13 cellular contexts compared by ENCODE assay signal in the genomic region with DNA sequence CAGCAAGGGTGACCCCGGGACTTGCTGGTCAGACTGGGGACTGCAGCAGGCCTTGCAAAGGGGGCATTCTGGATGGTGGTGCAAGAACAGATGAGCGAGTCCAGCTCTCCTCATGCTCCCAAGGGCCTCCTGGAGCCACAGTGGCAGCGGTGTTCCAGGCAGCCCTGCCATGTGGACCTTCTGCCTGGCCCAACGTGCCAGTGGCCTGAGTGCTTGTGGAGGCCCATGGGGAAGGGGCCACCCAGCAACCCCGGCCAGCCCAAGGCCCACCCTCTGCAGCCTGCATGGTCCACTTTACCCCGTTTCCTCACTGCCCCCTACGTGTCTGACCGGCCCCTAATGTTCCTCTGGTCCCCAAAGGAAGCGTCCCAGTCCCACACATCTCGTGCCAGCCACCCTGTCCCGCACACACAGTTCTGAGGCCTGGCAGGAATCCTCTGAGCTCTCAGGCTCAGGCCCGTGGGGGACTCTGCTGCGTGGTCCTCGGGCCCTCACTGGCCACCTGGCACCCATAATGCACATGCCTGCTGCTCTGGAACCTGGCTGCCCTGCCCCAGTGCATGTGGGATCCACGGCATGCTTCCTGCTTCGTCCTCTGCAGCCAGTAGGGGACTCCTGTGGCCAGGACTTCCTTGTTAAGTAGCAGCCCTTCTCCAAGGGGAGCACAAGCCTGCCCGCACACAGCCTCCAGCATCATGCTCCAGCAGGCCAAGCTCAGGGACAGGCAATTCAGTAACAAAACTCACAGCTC.
DNase-seq lines count a peak whose midpoint lies in the region; ATAC-seq and TF ChIP-seq lines count a peak whose summit lies in the region.
"Had no signal": no experiment of that assay in that cellular context is flagged by ENCODE, and none has a peak within 500 bp of the region (broad histone marks: within the 10 kb centered on the region; RNA-seq: fewer than 3 reads in every experiment).

No MANE protein-coding gene starts in this region.

- H3K27me3 ChIP-seq in neural progenitor cell = peaks cover 8% of the 10 kb centered on the region

- H3K27ac ChIP-seq in neural progenitor cell = no peak overlapping the region

- H3K4me3 ChIP-seq in epithelial cell of proximal tubule (ENCODE audit: low read depth, low read length) = no peak overlapping the region
- H3K4me3 ChIP-seq in neural progenitor cell = no peak overlapping the region

- no peak overlapping the region for H3K4me3 Mint-ChIP-seq in neural progenitor cell
- H3K4me3 Mint-ChIP-seq: effector memory CD8-positive, alpha-beta T cell; stimulated activated effector memory CD8-positive, alpha-beta T cell treated with anti-CD3 and anti-CD28 coated beads, Interleukin-12 subunit alpha, Interleukin-12 subunit beta, amount 100 ng/mL, for 72 hours had no signal

- no peaks in the 10 kb centered on the region for H3K36me3 ChIP-seq in neural progenitor cell

- H3F3A ChIP-seq in neural progenitor cell (ENCODE audit: low read depth) = peaks cover 10% of the 10 kb centered on the region

- H3K9me3 Mint-ChIP-seq in neural progenitor cell = no peaks in the 10 kb centered on the region
- H3K9me3 Mint-ChIP-seq: effector memory CD8-positive, alpha-beta T cell; stimulated activated effector memory CD8-positive, alpha-beta T cell treated with anti-CD3 and anti-CD28 coated beads, Interleukin-12 subunit alpha, Interleukin-12 subunit beta, amount 100 ng/mL, for 72 hours had no signal

- H3K79me2 ChIP-seq in neural progenitor cell (ENCODE audit: low read depth) = no peaks in the 10 kb centered on the region

- H3K9me3 ChIP-seq in neural progenitor cell (ENCODE audit: low read depth) = no peaks in the 10 kb centered on the region

- peak overlapping the region; percentile 32 for H3K27ac Mint-ChIP-seq in neural progenitor cell
- H3K27ac Mint-ChIP-seq: stimulated activated effector memory CD8-positive, alpha-beta T cell treated with anti-CD3 and anti-CD28 coated beads, Interleukin-12 subunit alpha, Interleukin-12 subunit beta, amount 100 ng/mL, for 72 hours had no signal

- no peak for ATAC-seq in HG02884 (IDR thresholded peaks at IDR 0.05; ENCODE audit: unreplicated experiment)
- ATAC-seq: effector memory CD8-positive, alpha-beta T cell; stimulated activated effector memory CD8-positive, alpha-beta T cell treated with anti-CD3 and anti-CD28 coated beads, Interleukin-12 subunit alpha, Interleukin-12 subunit beta, amount 100 ng/mL, for 72 hours had no signal

- no peak overlapping the region for H3K4me2 ChIP-seq in neural progenitor cell

- no peak overlapping the region for H3K9ac ChIP-seq in neural progenitor cell

- no peak overlapping the region for H2AFZ ChIP-seq in neural progenitor cell (replicated peaks)

- DNase-seq in NCI-H524 (lab: John Stamatoyannopoulos, UW) (peak; percentile 27 to 72), NCI-H524 treated with DMSO at 0.1 percent for 48 hours (lab: John Stamatoyannopoulos, UW) (no peak), MV-4-11 (lab: John Stamatoyannopoulos, UW) (peak; percentile 20), epithelial cell of proximal tubule (ENCODE audit: low read depth) (no peak), neural progenitor cell (ENCODE audit: low spot score) (no peak), NCI-H128 (lab: John Stamatoyannopoulos, UW; ENCODE audit: unreplicated experiment) (no peak), epidermal melanocyte (ENCODE audit: insufficient read length, low spot score) (no peak)
- DNase-seq: ACHN; effector memory CD8-positive, alpha-beta T cell; GDM1; Karpas-422 had no signal

- H3K36me3 Mint-ChIP-seq in neural progenitor cell = peaks cover 7% of the 10 kb centered on the region

- no peaks in the 10 kb centered on the region for H3K4me1 ChIP-seq in neural progenitor cell

- TF ChIP-seq CTCF in epithelial cell of proximal tubule (conservative IDR thresholded peaks at IDR 0.05; ENCODE audit: low read depth, low read length) (peak; percentile 23), neural progenitor cell (IDR thresholded peaks at IDR 0.05) (no peak)

- peaks cover 37% of the 10 kb centered on the region for H4K20me1 ChIP-seq in neural progenitor cell (ENCODE audit: low read depth)

- peaks cover 3% of the 10 kb centered on the region for H3K4me1 Mint-ChIP-seq in neural progenitor cell

- peaks cover 11% of the 10 kb centered on the region for H3K27me3 Mint-ChIP-seq in neural progenitor cell (ENCODE audit: insufficient read depth, low read depth)
- H3K27me3 Mint-ChIP-seq: effector memory CD8-positive, alpha-beta T cell had no signal

Comparison
In these comparisons a context has a peak if more than half of its experiments do, and no peak if none do; other contexts are left out.
1. DNase-seq: peak in NCI-H524 (2 of 2) and MV-4-11 (single experiment); none in NCI-H524 treated with DMSO at 0.1 percent for 48 hours (single experiment), epithelial cell of proximal tubule (single experiment), neural progenitor cell (single experiment), NCI-H128 (single experiment) and epidermal melanocyte (single experiment).